ENCODE assay signal across 22 cellular contexts in genomic region chr10:44399478-44400451, GRCh38. TPM values are rescaled to one million over a fixed set of nuclear protein-coding genes. Genes with fewer than 3 reads are reported as not detected.
DNase-seq lines count a peak whose midpoint lies in the region; ATAC-seq and TF ChIP-seq lines count a peak whose summit lies in the region.
"Had no signal": no experiment of that assay in that cellular context is flagged by ENCODE, and none has a peak within 500 bp of the region (broad histone marks: within the 10 kb centered on the region; RNA-seq: fewer than 3 reads in every experiment).

No MANE protein-coding gene starts in this region.

- peak; percentile 54 for ATAC-seq in sciatic nerve
- ATAC-seq: activated T-helper 17 cell treated with anti-CD3 and anti-CD28 coated beads, Interleukin-2, amount 50 U/mL, for 72 hours; GM12878; right lobe of liver had no signal

- H3K9ac ChIP-seq in HUES6 (ENCODE audit: low read length), result no peak overlapping the region
- H3K9ac ChIP-seq: SK-N-SH had no signal

- H3K27me3 ChIP-seq in HUES6 (ENCODE audit: control insufficient read depth, insufficient read depth, low read length) (peaks cover 11% of the 10 kb centered on the region), transverse colon (no peaks in the 10 kb centered on the region)
- H3K27me3 ChIP-seq: right lobe of liver had no signal

- TF ChIP-seq CTCF in fibroblast of mammary gland (conservative IDR thresholded peaks at IDR 0.05; ENCODE audit: control insufficient read depth, insufficient read depth, low read depth, low read length) (no peak), transverse colon (IDR thresholded peaks at IDR 0.05) (no peak)

- H3K36me3 ChIP-seq in HUES6 (ENCODE audit: control insufficient read depth, insufficient read depth, low read length), result no peaks in the 10 kb centered on the region
- no peaks in the 10 kb centered on the region for H3K36me3 ChIP-seq in transverse colon
- H3K36me3 ChIP-seq: HAP-1, left ventricle myocardium inferior, right lobe of liver had no signal

- WGBS in transverse colon (ENCODE audit: low coverage in 1 of 2), 2 donors, result 79 to 89% methylated on average over 4 to 8 of the region's 8 CpGs

- in situ Hi-C loops in transverse colon (cut with MboI; ENCODE audit: low pct_ligation_motif_present in 1 of 4, low pct_unique_long_range_greater_than_20kb in 1 of 4, low sequenced_read_pairs in 3 of 4), result loop anchor here in 3 of 4 donors (25.0 kb wide), 1 partner anchor 463 kb away; no protein-coding TSS in a partner anchor

- TF ChIP-seq POLR2A in transverse colon (IDR thresholded peaks at IDR 0.05), result no peak

- no peak for TF ChIP-seq EP300 in transverse colon (IDR thresholded peaks at IDR 0.05; ENCODE audit: low read depth)

- intact Hi-C loops in sciatic nerve (cut with DNase I) (no loop called here), transverse colon (cut with DNase I; ENCODE audit: low total_unique reads) (loop anchor here (10.0 kb wide), 1 partner anchor 455 kb away; no protein-coding TSS in a partner anchor)

- H3K4me3 ChIP-seq in HUES6 (ENCODE audit: low read depth, low read length) (peak overlapping the region; percentile 20; the same call in 1 of the 2 replicates), fibroblast of mammary gland (ENCODE audit: control insufficient read depth, low read depth, low read length) (no peak overlapping the region), transverse colon (no peak overlapping the region)
- H3K4me3 ChIP-seq: GM12878, HAP-1, left ventricle myocardium inferior, right lobe of liver had no signal

- no peaks in the 10 kb centered on the region for H3K9me3 ChIP-seq in HUES6 (ENCODE audit: control insufficient read depth, insufficient read depth, low read depth, low read length)
- no peaks in the 10 kb centered on the region for H3K9me3 ChIP-seq in transverse colon
- H3K9me3 ChIP-seq: HAP-1, right lobe of liver, SK-N-SH had no signal

- peak; percentile 8 for DNase-seq in ELF-1 (ENCODE audit: low read depth, low spot score)
- DNase-seq in fibroblast of mammary gland (ENCODE audit: low read depth), result peak; percentile 28
- DNase-seq in sciatic nerve (ENCODE audit: low spot score), result peak; percentile 38
- DNase-seq in transverse colon, result no peak
- no peak for DNase-seq in cerebellar cortex (ENCODE audit: low spot score)
- no peak for DNase-seq in NCI-H774 (lab: John Stamatoyannopoulos, UW)
- no peak for DNase-seq in NCI-H748 treated with DMSO at 0.1 percent for 48 hours (lab: John Stamatoyannopoulos, UW)
- DNase-seq: activated CD4-positive, CD25-positive, alpha-beta regulatory T cell treated with anti-CD3 and anti-CD28 coated beads, Interleukin-2, amount 50 U/mL, for 72 hours; erythroblast; IMR-90; left ventricle myocardium inferior; NCI-H187 treated with DMSO at 0.1 percent for 48 hours; NCI-H345; right lobe of liver; SK-N-SH; stimulated activated naive CD4-positive, alpha-beta T cell had no signal

- H3K27ac ChIP-seq in HUES6 (ENCODE audit: low read depth, low read length), result no peak overlapping the region
- no peak overlapping the region for H3K27ac ChIP-seq in transverse colon
- H3K27ac ChIP-seq: C4-2B, left ventricle myocardium inferior, right lobe of liver had no signal

- H3K4me1 ChIP-seq in HUES6 (ENCODE audit: control insufficient read depth, insufficient read depth, low read length) (peaks cover 61% of the 10 kb centered on the region), transverse colon (no peaks in the 10 kb centered on the region)
- H3K4me1 ChIP-seq: HAP-1, left ventricle myocardium inferior, right lobe of liver had no signal

RNA-seq across cellular contexts. Expression of gene CXCL12, which starts 14.9 kb away (rescaled TPM):
- 394 TPM for total RNA-seq in sciatic nerve
- total RNA-seq in transverse colon, result 10 to 100 TPM in 3 of 4 donors, 1 to 10 TPM in 1; 6.8 to 19.5 (median 17.9) TPM
- total RNA-seq: activated CD8-positive, alpha-beta memory T cell treated with anti-CD3 and anti-CD28 coated beads for 36 hours had no signal

Comparison
In these comparisons a context has a peak if more than half of its experiments do, and no peak if none do; other contexts are left out.
1. DNase-seq: peak in ELF-1 (single experiment), fibroblast of mammary gland (single experiment) and sciatic nerve (single experiment); none in transverse colon (single experiment), cerebellar cortex (single experiment), NCI-H774 (single experiment) and NCI-H748 treated with DMSO at 0.1 percent for 48 hours (single experiment).
2. RNA of gene CXCL12, which starts 14.9 kb away (total RNA-seq): 394 TPM in sciatic nerve (single experiment); 6.8 to 19.5 TPM in transverse colon; every median in the first group is over 10 times any median in the second.